ENCODE assay signal across 8 cellular contexts in the genomic region with DNA sequence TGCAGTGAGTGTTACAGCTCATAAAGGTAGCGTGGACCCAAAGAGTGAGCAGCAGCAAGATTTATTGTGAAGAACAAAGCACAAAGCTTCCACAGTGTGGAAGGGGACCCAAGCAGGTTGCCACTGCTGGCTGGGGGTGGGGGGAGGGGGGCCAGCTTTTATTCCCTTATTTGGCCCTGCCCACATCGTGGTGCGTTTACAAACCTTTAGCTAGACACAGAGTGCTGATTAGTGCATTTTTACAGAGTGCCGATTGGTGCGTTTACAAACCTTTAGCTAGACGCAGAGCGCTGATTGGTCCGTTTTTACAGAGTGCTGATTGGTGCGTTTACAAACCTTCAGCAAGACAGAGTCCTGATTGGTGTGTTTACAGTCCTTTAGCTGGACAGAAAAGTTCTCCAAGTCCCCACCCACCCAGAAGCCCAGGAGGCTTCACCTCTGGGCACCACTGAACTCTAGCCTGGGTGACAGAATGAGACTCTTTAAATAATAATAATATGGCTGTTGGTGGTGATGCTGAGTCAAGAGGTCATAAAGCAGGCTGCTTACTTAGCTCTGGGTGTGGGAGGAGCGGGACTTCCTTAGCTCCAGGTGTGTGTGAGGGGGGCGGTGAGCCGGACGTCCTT. TPM values are rescaled to one million over a fixed set of nuclear protein-coding genes. Genes with fewer than 3 reads are reported as not detected.
A peak's percentile ranks its signal among the peaks of the same experiment; 100 is the strongest.
DNase-seq lines count a peak whose midpoint lies in the region; ATAC-seq and TF ChIP-seq lines count a peak whose summit lies in the region.
"Not testable (repeated sequence)": the region's sequence is repeated elsewhere in the genome, so short reads cannot be mapped to it uniquely, and the experiment has no call there.

No MANE protein-coding gene starts in this region.

- peaks cover 87% of the 10 kb centered on the region for H3K4me1 Mint-ChIP-seq in nephron progenitor cell

- not testable (repeated sequence) for H3K27ac ChIP-seq in HL-60 (replicated peaks)
- peak overlapping the region; percentile 56; the same call in 1 of the 2 replicates for H3K27ac ChIP-seq in SJSA1
- H3K27ac ChIP-seq in ascending aorta: peak overlapping the region; percentile 83
- H3K27ac ChIP-seq in tibial nerve: peak overlapping the region; percentile 65 to 90 (median 85)

- H3K27me3 ChIP-seq in HL-60 (ENCODE audit: insufficient read depth, poor library complexity, severe bottlenecking); SJSA1 (replicated peaks); ascending aorta; tibial nerve: not testable (repeated sequence)

- peaks cover 17% of the 10 kb centered on the region for H3K27me3 Mint-ChIP-seq in nephron progenitor cell (ENCODE audit: low read depth, poor library complexity)

- not testable (repeated sequence) for TF ChIP-seq POLR2A in tibial nerve (IDR thresholded peaks at IDR 0.05)

- H3K36me3 Mint-ChIP-seq in nephron progenitor cell (ENCODE audit: low read depth): peaks cover 28% of the 10 kb centered on the region

- 69 to 86% methylated on average over 9 to 11 of the region's 13 CpGs for WGBS in tibial nerve, 2 donors

- not testable (repeated sequence) for TF ChIP-seq CTCF in HL-60 (IDR thresholded peaks at IDR 0.05; ENCODE audit: insufficient read depth, low read length); ascending aorta (IDR thresholded peaks at IDR 0.05); nephron progenitor cell (IDR thresholded peaks at IDR 0.05); tibial nerve (IDR thresholded peaks at IDR 0.05)

- DNase-seq in H4 (ENCODE audit: low spot score) (peak; percentile 76), SJSA1 (ENCODE audit: low read depth in 1 of 2, low spot score in 2 of 2) (peak in 1 of 2 experiments; percentile 28)
- DNase-seq in HL-60 (ENCODE audit: low read depth in 1 of 2, low spot score in 1 of 2); ascending aorta (ENCODE audit: low spot score in 2 of 2); Right ventricle myocardium superior; nephron progenitor cell; tibial nerve (ENCODE audit: low spot score in 2 of 2): not testable (repeated sequence)

- H3K36me3 ChIP-seq in SJSA1, ascending aorta, tibial nerve: not testable (repeated sequence)

- H3K4me3 Mint-ChIP-seq in nephron progenitor cell: peak overlapping the region; percentile 87

- not testable (repeated sequence) for H3K4me1 ChIP-seq in SJSA1 (replicated peaks); ascending aorta
- peaks cover 0 to 31% (median 13%) of the 10 kb centered on the region in 4 donors for H3K4me1 ChIP-seq in tibial nerve

- intact Hi-C loops in ascending aorta (cut with DNase I): loop anchor here (10.0 kb wide), 2 partner anchors 242 to 1968 kb away; a partner anchor contains a TSS
- intact Hi-C loops in Right ventricle myocardium superior (cut with DNase I): not testable (repeated sequence)

- H3K27ac Mint-ChIP-seq in nephron progenitor cell: peak overlapping the region; percentile 36

- not testable (repeated sequence) for H3K9me3 ChIP-seq in SJSA1 (replicated peaks); ascending aorta; tibial nerve

- ATAC-seq in Right ventricle myocardium superior (ENCODE audit: poor library complexity): peak; percentile 2

- H3K9me3 Mint-ChIP-seq in nephron progenitor cell: not testable (repeated sequence)

- TF ChIP-seq EP300 in tibial nerve (IDR thresholded peaks at IDR 0.05): not testable (repeated sequence)

- H3K4me3 ChIP-seq in GM08714 (ENCODE audit: low read length): peak overlapping the region; percentile 58; the same call in 1 of the 2 replicates
- peak overlapping the region; percentile 57 for H3K4me3 ChIP-seq in HL-60 (replicated peaks; ENCODE audit: insufficient read depth, low read length)
- H3K4me3 ChIP-seq in SJSA1: peak overlapping the region; percentile 22; the same call in 1 of the 2 replicates
- peak overlapping the region; percentile 61 to 77 for H3K4me3 ChIP-seq in ascending aorta
- H3K4me3 ChIP-seq in tibial nerve: peak overlapping the region; percentile 36 to 63 (median 55)

RNA-seq across cellular contexts. Expression of a gene that starts 6.7 kb away (rescaled TPM):
- total RNA-seq in H4 (2014; rRNA removed; shearing (Covaris generic)): 3.0 and 3.3 TPM in 2 replicates
- total RNA-seq in SJSA1 (2014; rRNA removed; shearing (Covaris generic)): 1.7 and 6.1 TPM in 2 replicates
- total RNA-seq in ascending aorta (7.6 TPM), Right ventricle myocardium superior (29.5 TPM), tibial nerve (10 to 100 TPM; 19.2 to 41.4 (median 25.9) TPM)

RNA-seq across cellular contexts. Expression of a gene that starts 33.8 kb away (rescaled TPM):
- total RNA-seq in H4 (2014; rRNA removed; shearing (Covaris generic)): 26.5 and 26.9 TPM in 2 replicates
- total RNA-seq in SJSA1 (2014; rRNA removed; shearing (Covaris generic)): 74.7 and 89.6 TPM in 2 replicates
- total RNA-seq in ascending aorta (102 TPM), Right ventricle myocardium superior (43.8 TPM), tibial nerve (100 to 1,000 TPM in 3 of 4 donors, 10 to 100 TPM in 1; 91.0 to 124 (median 114) TPM)
